ENCODE assay signal across 19 cellular contexts in genomic region chr13:42173789-42174343, GRCh38.
"Had no signal": no experiment of that assay in that cellular context is flagged by ENCODE, and none has a peak within 500 bp of the region (broad histone marks: within the 10 kb centered on the region; RNA-seq: fewer than 3 reads in every experiment).

No MANE protein-coding gene starts in this region.

- H3K27ac ChIP-seq: cardiac muscle cell, left lung, pancreas, testis, WERI-Rb-1 had no signal

- H3K4me3 ChIP-seq: cardiac muscle cell, left lung, pancreas, testis had no signal

- H3K4me1 Mint-ChIP-seq: activated T-helper 17 cell treated with anti-CD3 and anti-CD28 coated beads, Interleukin-2, amount 50 U/mL, for 72 hours; stimulated activated effector memory CD8-positive, alpha-beta T cell treated with anti-CD3 and anti-CD28 coated beads, Interleukin-12 subunit alpha, Interleukin-12 subunit beta, amount 100 ng/mL, for 72 hours had no signal

- H3K27ac Mint-ChIP-seq: activated CD4-positive, alpha-beta memory T cell treated with anti-CD3 and anti-CD28 coated beads for 36 hours; activated CD4-positive, alpha-beta T cell treated with anti-CD3 and anti-CD28 coated beads for 36 hours; activated naive CD8-positive, alpha-beta T cell treated with anti-CD3 and anti-CD28 coated beads for 36 hours; activated T-helper 17 cell treated with anti-CD3 and anti-CD28 coated beads, Interleukin-2, amount 50 U/mL, for 72 hours; stimulated activated effector memory CD8-positive, alpha-beta T cell treated with anti-CD3 and anti-CD28 coated beads, Interleukin-12 subunit alpha, Interleukin-12 subunit beta, amount 100 ng/mL, for 72 hours; type B pancreatic cell had no signal

- H3K36me3 ChIP-seq: cardiac muscle cell, pancreas, WERI-Rb-1 had no signal

- H3K4me3 Mint-ChIP-seq: activated CD4-positive, alpha-beta memory T cell treated with anti-CD3 and anti-CD28 coated beads for 36 hours; activated CD4-positive, alpha-beta T cell treated with anti-CD3 and anti-CD28 coated beads for 36 hours; activated naive CD8-positive, alpha-beta T cell treated with anti-CD3 and anti-CD28 coated beads for 36 hours; activated T-helper 17 cell treated with anti-CD3 and anti-CD28 coated beads, Interleukin-2, amount 50 U/mL, for 72 hours; naive thymus-derived CD4-positive, alpha-beta T cell; stimulated activated effector memory CD8-positive, alpha-beta T cell treated with anti-CD3 and anti-CD28 coated beads, Interleukin-12 subunit alpha, Interleukin-12 subunit beta, amount 100 ng/mL, for 72 hours; type B pancreatic cell had no signal

- H3K9me3 Mint-ChIP-seq: activated CD4-positive, alpha-beta memory T cell treated with anti-CD3 and anti-CD28 coated beads for 36 hours; activated naive CD8-positive, alpha-beta T cell treated with anti-CD3 and anti-CD28 coated beads for 36 hours; activated T-helper 17 cell treated with anti-CD3 and anti-CD28 coated beads, Interleukin-2, amount 50 U/mL, for 72 hours; naive thymus-derived CD4-positive, alpha-beta T cell; stimulated activated effector memory CD8-positive, alpha-beta T cell treated with anti-CD3 and anti-CD28 coated beads, Interleukin-12 subunit alpha, Interleukin-12 subunit beta, amount 100 ng/mL, for 72 hours; type B pancreatic cell had no signal

- H3K27me3 ChIP-seq: cardiac muscle cell, left lung, pancreas, testis had no signal

- H3K4me1 ChIP-seq: left lung, pancreas had no signal

- ATAC-seq: activated CD4-positive, alpha-beta T cell treated with anti-CD3 and anti-CD28 coated beads for 36 hours; activated T-helper 17 cell treated with anti-CD3 and anti-CD28 coated beads, Interleukin-2, amount 50 U/mL, for 72 hours; left lung; naive thymus-derived CD4-positive, alpha-beta T cell; sciatic nerve; stimulated activated effector memory CD8-positive, alpha-beta T cell treated with anti-CD3 and anti-CD28 coated beads, Interleukin-12 subunit alpha, Interleukin-12 subunit beta, amount 100 ng/mL, for 72 hours had no signal

- H3K9me3 ChIP-seq: left lung, pancreas, testis had no signal

- DNase-seq: activated CD4-positive, alpha-beta memory T cell treated with anti-CD3 and anti-CD28 coated beads for 36 hours; activated CD4-positive, alpha-beta T cell treated with anti-CD3 and anti-CD28 coated beads for 36 hours; activated naive CD4-positive, alpha-beta T cell; activated naive CD8-positive, alpha-beta T cell treated with anti-CD3 and anti-CD28 coated beads for 36 hours; activated T-cell treated with anti-CD3 and anti-CD28 coated beads, Interleukin-2, amount 50 U/mL, for 1 hour; amygdala; left lung; naive thymus-derived CD4-positive, alpha-beta T cell; pancreas; stimulated activated CD4-positive, alpha-beta T cell treated with anti-CD3 and anti-CD28 coated beads, Interleukin-4, amount 100 ng/mL, for 24 hours; SW 1271; T-helper 2 cell; testis; WERI-Rb-1 had no signal

- H3K27me3 Mint-ChIP-seq: activated CD4-positive, alpha-beta memory T cell treated with anti-CD3 and anti-CD28 coated beads for 36 hours; activated CD4-positive, alpha-beta T cell treated with anti-CD3 and anti-CD28 coated beads for 36 hours; activated naive CD8-positive, alpha-beta T cell treated with anti-CD3 and anti-CD28 coated beads for 36 hours; activated T-helper 17 cell treated with anti-CD3 and anti-CD28 coated beads, Interleukin-2, amount 50 U/mL, for 72 hours; naive thymus-derived CD4-positive, alpha-beta T cell; type B pancreatic cell had no signal
